In the genomic region with DNA sequence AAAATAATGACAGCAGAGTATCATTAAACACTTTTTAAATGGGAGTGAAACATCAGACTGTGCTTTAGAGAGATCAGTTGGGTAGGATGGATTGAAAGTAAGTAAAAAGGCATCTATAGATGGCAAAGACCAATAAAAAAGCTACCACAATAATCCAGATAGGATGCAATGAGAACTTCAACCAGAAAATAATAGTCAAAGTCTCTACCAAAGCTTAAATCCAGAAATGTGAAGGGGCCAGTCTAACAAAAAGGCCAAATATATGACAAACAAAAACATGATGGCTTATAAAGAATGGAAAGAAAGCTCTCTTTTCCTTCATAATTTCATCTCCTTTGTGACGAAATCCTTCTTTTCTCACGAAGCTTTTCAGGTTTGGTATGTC, we compare ENCODE assay signal across 21 cellular contexts. TPM values are rescaled to one million over a fixed set of nuclear protein-coding genes. Genes with fewer than 3 reads are reported as not detected.
A peak's percentile ranks its signal among the peaks of the same experiment; 100 is the strongest.
DNase-seq lines count a peak whose midpoint lies in the region; ATAC-seq and TF ChIP-seq lines count a peak whose summit lies in the region.
"Had no signal": no experiment of that assay in that cellular context is flagged by ENCODE, and none has a peak within 500 bp of the region (broad histone marks: within the 10 kb centered on the region; RNA-seq: fewer than 3 reads in every experiment).

No MANE protein-coding gene starts in this region.

- TF ChIP-seq POLR2A in Peyer's patch (IDR thresholded peaks at IDR 0.05): no peak

- in situ Hi-C loops in Panc1 (cut with HindIII; ENCODE audit: low pct_unique_long_range_greater_than_20kb, low sequenced_read_pairs): no loop called here

- no peak for ATAC-seq in Panc1
- ATAC-seq in HG02642 (IDR thresholded peaks at IDR 0.05; ENCODE audit: poor library complexity, unreplicated experiment): no peak

- H3K4me3 ChIP-seq in Panc1 (ENCODE audit: low read depth in 2 of 2, low read length in 2 of 2): no peak overlapping the region
- H3K4me3 ChIP-seq in Peyer's patch: no peak overlapping the region
- H3K4me3 ChIP-seq: PC-9, SJSA1 had no signal

- H3K9me3 ChIP-seq in Panc1 (ENCODE audit: control insufficient read depth, insufficient read depth, low read depth, low read length) (no peaks in the 10 kb centered on the region), Peyer's patch (no peaks in the 10 kb centered on the region)
- H3K9me3 ChIP-seq: SJSA1, spleen had no signal

- no peaks in the 10 kb centered on the region for H3K9me3 Mint-ChIP-seq in T-helper 1 cell treated with Interleukin-12 subunit alpha and Interleukin-12 subunit beta and Interleukin-4 antibody, amounts not matched to agents 30 μg/mL and 1 μg/mL, for 36 hours
- H3K9me3 Mint-ChIP-seq in dendritic cell treated with granulocyte-macrophage colony-stimulating factor and Interleukin-4, amounts not matched to agents 40 ng/mL and 50 ng/mL, for 4 days: no peaks in the 10 kb centered on the region
- no peaks in the 10 kb centered on the region for H3K9me3 Mint-ChIP-seq in osteocyte (ENCODE audit: unreplicated experiment)
- H3K9me3 Mint-ChIP-seq: brain, type B pancreatic cell had no signal

- no peak overlapping the region for H3K4me3 Mint-ChIP-seq in T-helper 1 cell treated with Interleukin-12 subunit alpha and Interleukin-12 subunit beta and Interleukin-4 antibody, amounts not matched to agents 30 μg/mL and 1 μg/mL, for 36 hours
- no peak overlapping the region for H3K4me3 Mint-ChIP-seq in dendritic cell treated with granulocyte-macrophage colony-stimulating factor and Interleukin-4, amounts not matched to agents 40 ng/mL and 50 ng/mL, for 4 days
- no peak overlapping the region for H3K4me3 Mint-ChIP-seq in osteocyte (ENCODE audit: unreplicated experiment)
- H3K4me3 Mint-ChIP-seq: brain, type B pancreatic cell had no signal

- CTCF ChIA-PET in Panc1 (lab: Charles Lee): interaction anchor here (1.4 kb wide), 1 partner anchor 12 kb away, joined by 9 read pairs; a partner anchor contains a TSS

- H3K27ac ChIP-seq in Panc1 (ENCODE audit: low read length) (peak overlapping the region; percentile 14; the same call in 1 of the 2 replicates), Peyer's patch (no peak overlapping the region)
- H3K27ac ChIP-seq: 22Rv1, PC-9, SJSA1 had no signal

- POLR2A ChIA-PET in Panc1 (lab: Charles Lee): interaction anchor here (0.6 kb wide), 1 partner anchor 8 kb away, joined by 3 read pairs; no protein-coding TSS in a partner anchor

- H3K4me1 ChIP-seq in Panc1 (ENCODE audit: control insufficient read depth, insufficient read depth, low read length): peaks cover 35% of the 10 kb centered on the region
- H3K4me1 ChIP-seq in Peyer's patch: peaks cover 0 to 75% (median 23%) of the 10 kb centered on the region in 4 donors

- BruUV-seq in Panc1 (replicated peaks; lab: Mats Ljungman, UMichigan): no TSS peak

- peaks cover 13% of the 10 kb centered on the region for H3K36me3 Mint-ChIP-seq in T-helper 1 cell treated with Interleukin-12 subunit alpha and Interleukin-12 subunit beta and Interleukin-4 antibody, amounts not matched to agents 30 μg/mL and 1 μg/mL, for 36 hours (ENCODE audit: low read depth)
- peaks cover 12% of the 10 kb centered on the region for H3K36me3 Mint-ChIP-seq in dendritic cell treated with granulocyte-macrophage colony-stimulating factor and Interleukin-4, amounts not matched to agents 40 ng/mL and 50 ng/mL, for 4 days (ENCODE audit: low read depth)
- H3K36me3 Mint-ChIP-seq in osteocyte (ENCODE audit: unreplicated experiment): no peaks in the 10 kb centered on the region

- intact Hi-C loops in Panc1 (cut with micrococcal nuclease; ENCODE audit: unreplicated experiment): no loop called here
- intact Hi-C loops in dendritic cell treated with granulocyte-macrophage colony-stimulating factor and Interleukin-4, amounts not matched to agents 40 ng/mL and 50 ng/mL, for 4 days (cut with micrococcal nuclease): loop anchor here (10.0 kb wide), 2 partner anchors 136 to 176 kb away; no protein-coding TSS in a partner anchor

- H3K27me3 ChIP-seq in Panc1 (ENCODE audit: control insufficient read depth, insufficient read depth, low read length) (no peaks in the 10 kb centered on the region), Peyer's patch (no peaks in the 10 kb centered on the region)
- H3K27me3 ChIP-seq: SJSA1, spleen had no signal

- TF ChIP-seq CTCF in Panc1 (IDR thresholded peaks at IDR 0.05) (no peak), osteocyte (IDR thresholded peaks at IDR 0.05) (no peak), Peyer's patch (IDR thresholded peaks at IDR 0.05) (no peak)

- DNase-seq in T-helper 1 cell: no peak
- no peak for DNase-seq in Panc1 (ENCODE audit: low read depth, low spot score)
- DNase-seq in osteocyte (ENCODE audit: extremely low spot score, unreplicated experiment): no peak
- DNase-seq in OCI-M1 (lab: John Stamatoyannopoulos, UW): no peak
- no peak for DNase-seq in Peyer's patch
- DNase-seq: activated CD8-positive, alpha-beta memory T cell treated with anti-CD3 and anti-CD28 coated beads for 24 hours; activated T-cell treated with anti-CD3 and anti-CD28 coated beads, Interleukin-2, amount 50 U/mL, for 48 hours; NCI-H1930; NCI-H345; occipital lobe; PC-9; retina; spleen; stimulated activated CD4-positive, alpha-beta T cell treated with anti-CD3 and anti-CD28 coated beads, Interleukin-4, amount 100 ng/mL, for 24 hours had no signal

- peak overlapping the region; percentile 34 for H3K27ac Mint-ChIP-seq in T-helper 1 cell treated with Interleukin-12 subunit alpha and Interleukin-12 subunit beta and Interleukin-4 antibody, amounts not matched to agents 30 μg/mL and 1 μg/mL, for 36 hours
- H3K27ac Mint-ChIP-seq in dendritic cell treated with granulocyte-macrophage colony-stimulating factor and Interleukin-4, amounts not matched to agents 40 ng/mL and 50 ng/mL, for 4 days: peak overlapping the region; percentile 34
- peak overlapping the region; percentile 21 for H3K27ac Mint-ChIP-seq in osteocyte (ENCODE audit: unreplicated experiment)
- H3K27ac Mint-ChIP-seq: type B pancreatic cell had no signal

- H3K4me1 Mint-ChIP-seq in T-helper 1 cell treated with Interleukin-12 subunit alpha and Interleukin-12 subunit beta and Interleukin-4 antibody, amounts not matched to agents 30 μg/mL and 1 μg/mL, for 36 hours (ENCODE audit: low read depth): peaks cover 74% of the 10 kb centered on the region
- H3K4me1 Mint-ChIP-seq in dendritic cell treated with granulocyte-macrophage colony-stimulating factor and Interleukin-4, amounts not matched to agents 40 ng/mL and 50 ng/mL, for 4 days (ENCODE audit: low read depth): peaks cover 94% of the 10 kb centered on the region
- peaks cover 73% of the 10 kb centered on the region for H3K4me1 Mint-ChIP-seq in osteocyte (ENCODE audit: unreplicated experiment)

- H3K36me3 ChIP-seq in Panc1 (ENCODE audit: control insufficient read depth, insufficient read depth, low read length): no peaks in the 10 kb centered on the region
- no peaks in the 10 kb centered on the region for H3K36me3 ChIP-seq in Peyer's patch
- H3K36me3 ChIP-seq: spleen had no signal

- H3K27me3 Mint-ChIP-seq in T-helper 1 cell treated with Interleukin-12 subunit alpha and Interleukin-12 subunit beta and Interleukin-4 antibody, amounts not matched to agents 30 μg/mL and 1 μg/mL, for 36 hours (ENCODE audit: low read depth): no peaks in the 10 kb centered on the region
- no peaks in the 10 kb centered on the region for H3K27me3 Mint-ChIP-seq in dendritic cell treated with granulocyte-macrophage colony-stimulating factor and Interleukin-4, amounts not matched to agents 40 ng/mL and 50 ng/mL, for 4 days
- H3K27me3 Mint-ChIP-seq in osteocyte (ENCODE audit: unreplicated experiment): no peaks in the 10 kb centered on the region
- H3K27me3 Mint-ChIP-seq: brain, type B pancreatic cell had no signal

RNA-seq across cellular contexts. Expression of a gene that starts 12.3 kb away (rescaled TPM):
- 55.5 TPM for total RNA-seq in Panc1 (2021; ENCODE audit: unreplicated experiment)
- polyA plus RNA-seq in Panc1 (2012; ENCODE audit: insufficient read length): 20.8 TPM
- 99.0 and 102 TPM in 2 replicates for total RNA-seq in osteocyte
- 100 to 1,000 TPM in 3 of 4 donors, 10 to 100 TPM in 1; 97.6 to 328 (median 141) TPM for total RNA-seq in Peyer's patch
